1 cellular context compared by ENCODE assay signal in genomic region chr2:144481109-144481508, GRCh38.
TF ChIP-seq lines count a peak whose summit lies in the region.

No MANE protein-coding gene starts in this region.

TF ChIP-seq in H1, 55 proteins besides CTCF, POLR2A, EP300 and RAD21:
- TF ChIP-seq E2F6 (IDR thresholded peaks at IDR 0.05) = peak; percentile 60; the same call in 1 of the 2 replicates
- peak; percentile 76 for TF ChIP-seq MAX (IDR thresholded peaks at IDR 0.05)
- no peak for TF ChIP-seq MAFK (IDR thresholded peaks at IDR 0.05; ENCODE audit: low read depth, low read length)
